Comparison of ENCODE assay signal across 8 cellular contexts in the genomic region with DNA sequence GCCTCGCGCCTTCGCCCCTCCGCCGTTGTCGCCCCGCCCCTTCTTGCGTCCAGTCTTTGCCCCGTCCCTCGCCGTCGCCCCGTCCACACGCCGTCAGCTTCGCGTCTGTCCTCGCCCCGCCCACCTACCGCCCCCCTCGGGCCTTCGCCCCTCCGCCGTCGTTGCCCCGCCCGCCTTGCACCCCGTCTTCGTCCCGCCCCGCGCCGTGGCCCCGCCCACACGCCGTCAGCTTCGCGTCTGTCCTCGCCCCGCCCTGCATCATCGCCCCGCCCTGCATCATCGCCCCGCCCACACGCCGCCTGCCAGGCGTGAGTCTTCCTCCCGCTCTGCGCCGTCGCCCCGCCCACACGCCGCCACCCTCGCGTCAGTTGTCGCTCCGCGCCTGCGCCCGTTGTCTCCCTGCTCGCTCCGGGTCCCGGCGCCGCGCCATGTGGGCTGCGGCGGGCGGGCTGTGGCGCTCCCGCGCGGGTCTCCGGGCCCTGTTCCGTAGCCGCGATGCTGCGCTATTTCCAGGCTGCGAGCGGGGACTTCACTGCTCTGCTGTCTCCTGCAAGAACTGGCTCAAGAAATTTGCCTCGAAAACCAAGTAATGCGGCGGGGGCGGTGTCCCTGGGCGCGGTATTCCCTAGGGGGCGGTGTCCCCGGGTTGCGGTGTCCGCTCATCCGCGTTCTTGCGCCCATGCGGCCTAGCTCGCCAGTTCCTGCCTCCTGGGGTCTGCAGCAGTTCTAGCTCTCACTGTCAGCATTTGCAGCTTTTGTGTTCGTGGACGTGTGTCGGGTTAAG. TPM values are rescaled to one million over a fixed set of nuclear protein-coding genes. Genes with fewer than 3 reads are reported as not detected.
DNase-seq lines count a peak whose midpoint lies in the region; ATAC-seq and TF ChIP-seq lines count a peak whose summit lies in the region.

A gene with protein sequence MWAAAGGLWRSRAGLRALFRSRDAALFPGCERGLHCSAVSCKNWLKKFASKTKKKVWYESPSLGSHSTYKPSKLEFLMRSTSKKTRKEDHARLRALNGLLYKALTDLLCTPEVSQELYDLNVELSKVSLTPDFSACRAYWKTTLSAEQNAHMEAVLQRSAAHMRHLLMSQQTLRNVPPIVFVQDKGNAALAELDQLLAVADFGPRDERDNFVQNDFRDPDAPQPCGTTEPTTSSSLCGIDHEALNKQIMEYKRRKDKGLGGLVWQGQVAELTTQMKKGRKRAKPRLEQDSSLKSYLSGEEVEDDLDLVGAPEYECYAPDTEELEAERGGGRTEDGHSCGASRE (plus strand): TSS at position 367 of the 784 bp plus-strand sequence. CDS start 62 bp downstream, at position 429.

- H3K4me2 ChIP-seq in SU-DHL-6 (ENCODE audit: low read depth, low read length, poor library complexity, severe bottlenecking) (peak within 1 kb of the TSS; percentile 80), trophoblast cell (ENCODE audit: low read length) (peak within 1 kb of the TSS; percentile 72)

- H3K79me2 ChIP-seq in SU-DHL-6 (ENCODE audit: insufficient read depth, low read length): peaks cover 30% of the 10 kb centered on the region
- H3K79me2 ChIP-seq in trophoblast cell (ENCODE audit: control insufficient read depth, insufficient read depth, low read length, poor library complexity): peaks cover 8% of the 10 kb centered on the region

- H3K27ac ChIP-seq in SU-DHL-6 (ENCODE audit: low read depth, low read length): peak within 1 kb of the TSS; percentile 66
- H3K27ac ChIP-seq in cardiac muscle cell: peak within 1 kb of the TSS; percentile 87
- H3K27ac ChIP-seq in trophoblast cell (ENCODE audit: low read depth, low read length): peak within 1 kb of the TSS; percentile 84
- peak within 1 kb of the TSS; percentile 90 to 94 (median 92) for H3K27ac ChIP-seq in transverse colon

- intact Hi-C loops in transverse colon (cut with DNase I; ENCODE audit: low total_unique reads): loop anchor here (2.0 kb wide), 1 partner anchor 75 kb away; a partner anchor contains a TSS

- peak; percentile 51 for TF ChIP-seq POLR2A in transverse colon (IDR thresholded peaks at IDR 0.05)

- no peaks in the 10 kb centered on the region for H4K20me1 ChIP-seq in SU-DHL-6 (ENCODE audit: low read depth, low read length)

- peak within 1 kb of the TSS; percentile 87 for H2AFZ ChIP-seq in SU-DHL-6 (ENCODE audit: low read depth, low read length, severe bottlenecking)
- peak within 1 kb of the TSS; percentile 92 for H2AFZ ChIP-seq in trophoblast cell (ENCODE audit: insufficient read depth, low read length, poor library complexity)

- H4K12ac ChIP-seq in trophoblast cell (ENCODE audit: low read depth, low read length): peak within 1 kb of the TSS; percentile 45

- H3K27me3 ChIP-seq in SU-DHL-6 (ENCODE audit: low read length) (no peaks in the 10 kb centered on the region), cardiac muscle cell (no peaks in the 10 kb centered on the region), trophoblast cell (ENCODE audit: insufficient read depth, low read length) (no peaks in the 10 kb centered on the region), transverse colon (no peaks in the 10 kb centered on the region)

- H3K36me3 ChIP-seq in SU-DHL-6 (ENCODE audit: low read length): no peaks in the 10 kb centered on the region
- no peaks in the 10 kb centered on the region for H3K36me3 ChIP-seq in cardiac muscle cell
- peaks cover 4 to 10% of the 10 kb centered on the region in 2 experiments for H3K36me3 ChIP-seq in trophoblast cell (ENCODE audit: control insufficient read depth in 1 of 2, insufficient read depth in 2 of 2, low read length in 2 of 2)
- no peaks in the 10 kb centered on the region for H3K36me3 ChIP-seq in transverse colon

- TF ChIP-seq CTCF in GM12872 (IDR thresholded peaks at IDR 0.05; ENCODE audit: insufficient read depth, low read depth, low read length) (0 out of 3 replicates have a peak, but pooled peaks have one; percentile 18), SU-DHL-6 (IDR thresholded peaks at IDR 0.05; ENCODE audit: insufficient read depth, low read length, poor library complexity, severe bottlenecking) (peak; percentile 29), cardiac muscle cell (IDR thresholded peaks at IDR 0.05; ENCODE audit: low read depth, low read length) (peak; percentile 20), transverse colon (IDR thresholded peaks at IDR 0.05) (peak; percentile 39 to 77 (median 50))

- peak within 1 kb of the TSS; percentile 53 for H3K4ac ChIP-seq in trophoblast cell (ENCODE audit: low read depth, low read length)

- H3K18ac ChIP-seq in trophoblast cell (ENCODE audit: low read length): peak within 1 kb of the TSS; percentile 79

- H2BK5ac ChIP-seq in trophoblast cell (ENCODE audit: low read depth, low read length, poor library complexity): peak within 1 kb of the TSS; percentile 70

- no peak within 1 kb of the TSS for H3K23ac ChIP-seq in trophoblast cell (ENCODE audit: low read length)

- peak within 1 kb of the TSS; percentile 84 for H3K9ac ChIP-seq in SU-DHL-6 (ENCODE audit: low read length)
- H3K9ac ChIP-seq in trophoblast cell (ENCODE audit: low read length): peak within 1 kb of the TSS; percentile 73

- ATAC-seq in HG02759 (IDR thresholded peaks at IDR 0.05; ENCODE audit: unreplicated experiment): peak; percentile 78

- no CpG with 5 or more reads among the region's 99 CpGs for WGBS in trophoblast cell (ENCODE audit: extremely low coverage, insufficient coverage, insufficient read length)
- 0 to 1% methylated on average over 13 to 68 of the region's 99 CpGs for WGBS in transverse colon (ENCODE audit: low coverage in 1 of 2), 2 donors

- peaks cover 5% of the 10 kb centered on the region; the same call in 1 of the 2 replicates for H3F3A ChIP-seq in SU-DHL-6 (ENCODE audit: insufficient read depth)

- H3K9me3 ChIP-seq in SU-DHL-6 (ENCODE audit: insufficient read depth, low read length): no peaks in the 10 kb centered on the region
- no peaks in the 10 kb centered on the region for H3K9me3 ChIP-seq in cardiac muscle cell (ENCODE audit: low read depth)
- H3K9me3 ChIP-seq in trophoblast cell (ENCODE audit: insufficient read depth, low read depth, low read length): peaks cover 2% of the 10 kb centered on the region
- no peaks in the 10 kb centered on the region for H3K9me3 ChIP-seq in transverse colon

- peaks cover 9% of the 10 kb centered on the region for H3K79me1 ChIP-seq in trophoblast cell (ENCODE audit: low read length)

- H4K91ac ChIP-seq in trophoblast cell (ENCODE audit: low read depth, low read length): peak within 1 kb of the TSS; percentile 70

- no peaks in the 10 kb centered on the region for H3K4me1 ChIP-seq in cardiac muscle cell (ENCODE audit: low read depth)
- H3K4me1 ChIP-seq in trophoblast cell (ENCODE audit: control insufficient read depth in 1 of 2, insufficient read depth in 2 of 2, low read length in 2 of 2): peaks cover 8% of the 10 kb centered on the region in 2 experiments
- peaks cover 8 to 12% (median 9%) of the 10 kb centered on the region in 4 donors for H3K4me1 ChIP-seq in transverse colon

- H3K9me2 ChIP-seq in SU-DHL-6 (replicated peaks; ENCODE audit: insufficient read depth, low read length): no peaks in the 10 kb centered on the region

- DNase-seq in NCI-H128 (lab: John Stamatoyannopoulos, UW; ENCODE audit: unreplicated experiment) (peak; percentile 100), cardiac muscle cell (ENCODE audit: low read depth in 1 of 2, low spot score in 1 of 2) (peak in 1 of 2 donors; percentile 100), trophoblast cell (peak; percentile 97 to 98), transverse colon (peak; percentile 100)
- DNase-seq in activated naive CD8-positive, alpha-beta T cell treated with anti-CD3 and anti-CD28 coated beads, Interleukin-2, amount 50 U/mL, for 16 hours (ENCODE audit: low read depth, low spot score): peak; percentile 100

- peak within 1 kb of the TSS; percentile 13 for H2AK5ac ChIP-seq in trophoblast cell (ENCODE audit: low read length)

- H2BK12ac ChIP-seq in trophoblast cell (ENCODE audit: low read length): no peak within 1 kb of the TSS

- H2BK120ac ChIP-seq in trophoblast cell (ENCODE audit: insufficient read depth, low read length, poor library complexity): peak within 1 kb of the TSS; percentile 64

- TF ChIP-seq EP300 in transverse colon (IDR thresholded peaks at IDR 0.05; ENCODE audit: low read depth): no peak

- H4K8ac ChIP-seq in trophoblast cell (ENCODE audit: low read depth, low read length): peak within 1 kb of the TSS; percentile 81

- peak within 1 kb of the TSS; percentile 77 for H3K14ac ChIP-seq in trophoblast cell (ENCODE audit: low read length)

- H3K4me3 ChIP-seq in SU-DHL-6 (ENCODE audit: insufficient read depth, low read length, poor library complexity, severe bottlenecking) (peak within 1 kb of the TSS; percentile 98), cardiac muscle cell (peak within 1 kb of the TSS; percentile 55), trophoblast cell (ENCODE audit: low read depth, low read length) (peak within 1 kb of the TSS; percentile 84), transverse colon (peak within 1 kb of the TSS; percentile 73 to 88 (median 77))

- in situ Hi-C loops in transverse colon (cut with MboI; ENCODE audit: low pct_ligation_motif_present in 1 of 4, low pct_unique_long_range_greater_than_20kb in 1 of 4, low sequenced_read_pairs in 3 of 4): loop anchor here in 1 of 4 donors (10.0 kb wide), 1 partner anchor 79 kb away; a partner anchor contains a TSS

RNA-seq across cellular contexts. Expression of the gene that starts here (rescaled TPM):
- 27.1 and 45.1 TPM in 2 replicates for total RNA-seq in cardiac muscle cell
- 25.2 and 28.4 TPM in 2 replicates for polyA plus RNA-seq in cardiac muscle cell
- polyA plus RNA-seq in trophoblast cell (2013): 18.6 and 19.1 TPM in 2 replicates
- total RNA-seq in transverse colon: 10 to 100 TPM in 3 of 4 donors, 1 to 10 TPM in 1; 5.6 to 35.1 (median 25.8) TPM
